Comparison of ENCODE assay signal across 7 cellular contexts in genomic region chr1:201408176-201408814, GRCh38. TPM values are rescaled to one million over a fixed set of nuclear protein-coding genes. Genes with fewer than 3 reads are reported as not detected.
DNase-seq lines count a peak whose midpoint lies in the region; ATAC-seq, FAIRE-seq and TF ChIP-seq lines count a peak whose summit lies in the region.

No MANE protein-coding gene starts in this region.

- H3K27me3 ChIP-seq in left ventricle myocardium inferior (ENCODE audit: low read depth): no peaks in the 10 kb centered on the region

- no peak overlapping the region for H3K27ac ChIP-seq in left ventricle myocardium inferior (replicated peaks)

- peak; percentile 79 for DNase-seq in GM12892 (ENCODE audit: insufficient read length)
- peak; percentile 67 for DNase-seq in NCI-H1092 (lab: John Stamatoyannopoulos, UW)
- DNase-seq in T follicular helper cell (ENCODE audit: low read depth): peak; percentile 44
- peak; percentile 61 for DNase-seq in amniotic epithelial cell (ENCODE audit: low read depth)
- DNase-seq in left ventricle myocardium inferior: peak; percentile 85
- no peak for DNase-seq in retinal pigment epithelial cell (ENCODE audit: low read depth)

- no peak for TF ChIP-seq POLR2A in GM12892 (IDR thresholded peaks at IDR 0.05; ENCODE audit: low read depth, low read length)

- intact Hi-C loops in left ventricle myocardium inferior (cut with micrococcal nuclease): no loop called here

- no peaks in the 10 kb centered on the region for H3K9me3 ChIP-seq in left ventricle myocardium inferior (replicated peaks)

- peak; percentile 80 for FAIRE-seq in GM12892 (lab: Jason Lieb, UNC)

- ATAC-seq in GM18861 (IDR thresholded peaks at IDR 0.05; ENCODE audit: unreplicated experiment): no peak

- H3K4me3 ChIP-seq in left ventricle myocardium inferior: no peak overlapping the region
- no peak overlapping the region for H3K4me3 ChIP-seq in retinal pigment epithelial cell (ENCODE audit: low read length)

- no peaks in the 10 kb centered on the region for H3K36me3 ChIP-seq in left ventricle myocardium inferior

- TF ChIP-seq CTCF in left ventricle myocardium inferior (IDR thresholded peaks at IDR 0.05; ENCODE audit: borderline replicate concordance) (peak; percentile 95), retinal pigment epithelial cell (conservative IDR thresholded peaks at IDR 0.05; ENCODE audit: low read depth, low read length) (peak; percentile 99)

- H3K4me1 ChIP-seq in left ventricle myocardium inferior: peaks cover 29% of the 10 kb centered on the region

RNA-seq across cellular contexts. Expression of gene LAD1, which starts 9.2 kb away (rescaled TPM):
- polyA plus RNA-seq in GM12892 (2012; ENCODE audit: missing spikeins): 0.89 TPM
- 2.0 TPM for total RNA-seq in left ventricle myocardium inferior

RNA-seq across cellular contexts. Expression of gene TNNI1, which starts 13.2 kb away (rescaled TPM):
- polyA plus RNA-seq in GM12892 (2012; ENCODE audit: missing spikeins): 0.40 TPM
- 44.2 TPM for total RNA-seq in left ventricle myocardium inferior

RNA-seq across cellular contexts. Expression of gene TNNT2, which starts 30.8 kb away (rescaled TPM):
- not detected for polyA plus RNA-seq in GM12892 (2012; ENCODE audit: missing spikeins)
- 8,708 TPM for total RNA-seq in left ventricle myocardium inferior
